19 cellular contexts compared by ENCODE assay signal in genomic region chr18:49597152-49597551, GRCh38. TPM values are rescaled to one million over a fixed set of nuclear protein-coding genes. Genes with fewer than 3 reads are reported as not detected.
DNase-seq lines count a peak whose midpoint lies in the region; ATAC-seq and TF ChIP-seq lines count a peak whose summit lies in the region.
"Had no signal": no experiment of that assay in that cellular context is flagged by ENCODE, and none has a peak within 500 bp of the region (broad histone marks: within the 10 kb centered on the region; RNA-seq: fewer than 3 reads in every experiment).

No MANE protein-coding gene starts in this region.

- H3K27ac ChIP-seq in Karpas-422 (ENCODE audit: low read length) = no peak overlapping the region
- H3K27ac ChIP-seq in CD8-positive, alpha-beta T cell (ENCODE audit: low read depth, low read length) = no peak overlapping the region
- H3K27ac ChIP-seq: lower lobe of right lung, prostate gland, SJCRH30, tibial nerve had no signal

- DNase-seq in DMS79 (lab: John Stamatoyannopoulos, UW) (peak; percentile 8), Karpas-422 (peak; percentile 4), NCI-H69 (lab: John Stamatoyannopoulos, UW) (peak; percentile 86), left colon (no peak), T-cell (no peak)
- no peak for DNase-seq in CD8-positive, alpha-beta T cell
- DNase-seq: activated CD4-positive, alpha-beta T cell treated with anti-CD3 and anti-CD28 coated beads for 1 hour; activated CD8-positive, alpha-beta memory T cell treated with anti-CD3 and anti-CD28 coated beads, Interleukin-2, amount 50 U/mL, for 4 hours; activated gamma-delta T cell treated with Interleukin-2 at 50 U/mL for 16 hours; lower lobe of right lung; naive thymus-derived CD4-positive, alpha-beta T cell; NCI-H1694 treated with DMSO at 0.1 percent for 48 hours; stimulated activated CD4-positive, alpha-beta T cell treated with anti-CD3 and anti-CD28 coated beads, Interleukin-12 subunit alpha, Interleukin-12 subunit beta, amount 100 ng/mL, for 4 hours; stimulated activated naive B cell treated with anti-CD40 and anti-IgM and Interleukin-4, amounts not matched to agents 10 μg/mL and 1 μg/mL and 100 μg/mL, for 72 hours had no signal

- H3K4me1 Mint-ChIP-seq in T-cell = peaks cover 0 to 3% (median 2%) of the 10 kb centered on the region in 3 donors
- H3K4me1 Mint-ChIP-seq in CD8-positive, alpha-beta T cell (ENCODE audit: low read depth) = no peaks in the 10 kb centered on the region

- H3K27ac Mint-ChIP-seq in T-cell = no peak overlapping the region
- no peak overlapping the region for H3K27ac Mint-ChIP-seq in CD8-positive, alpha-beta T cell
- H3K27ac Mint-ChIP-seq: stimulated activated naive B cell treated with anti-CD40 and anti-IgM and Interleukin-4, amounts not matched to agents 10 μg/mL and 1 μg/mL and 100 μg/mL, for 72 hours had no signal

- intact Hi-C loops in left colon (cut with DNase I, micrococcal nuclease) = no loop called here
- intact Hi-C loops in CD8-positive, alpha-beta T cell (cut with DNase I, micrococcal nuclease) = no loop called here

- H3K9ac ChIP-seq in Karpas-422 (ENCODE audit: low read length) = no peak overlapping the region

- TF ChIP-seq CTCF in CD8-positive, alpha-beta T cell (IDR thresholded peaks at IDR 0.05) = no peak

- no peaks in the 10 kb centered on the region for H3K79me2 ChIP-seq in Karpas-422 (ENCODE audit: low read length)

- POLR2A ChIA-PET in T-cell (lab: Charles Lee) = no interaction called here
- POLR2A ChIA-PET in CD8-positive, alpha-beta T cell (lab: Charles Lee) = no interaction called here

- CTCF ChIA-PET in T-cell (lab: Charles Lee) = no interaction called here
- CTCF ChIA-PET in CD8-positive, alpha-beta T cell (lab: Charles Lee) = no interaction called here

- no peaks in the 10 kb centered on the region for H3K4me1 ChIP-seq in Karpas-422 (ENCODE audit: low read length)
- H3K4me1 ChIP-seq in CD8-positive, alpha-beta T cell (ENCODE audit: insufficient read depth, low read length) = no peaks in the 10 kb centered on the region
- H3K4me1 ChIP-seq: lower lobe of right lung, prostate gland, tibial nerve had no signal

- no peaks in the 10 kb centered on the region for H3K9me2 ChIP-seq in Karpas-422 (replicated peaks; ENCODE audit: insufficient read depth, low read length)

- H3K36me3 Mint-ChIP-seq in T-cell = no peaks in the 10 kb centered on the region
- no peaks in the 10 kb centered on the region for H3K36me3 Mint-ChIP-seq in CD8-positive, alpha-beta T cell
- H3K36me3 Mint-ChIP-seq: naive thymus-derived CD4-positive, alpha-beta T cell; stimulated activated naive B cell treated with anti-CD40 and anti-IgM and Interleukin-4, amounts not matched to agents 10 μg/mL and 1 μg/mL and 100 μg/mL, for 72 hours had no signal

- no peak overlapping the region for H3K4me3 ChIP-seq in Karpas-422 (ENCODE audit: low read length)
- H3K4me3 ChIP-seq in CD8-positive, alpha-beta T cell (ENCODE audit: low read depth, low read length) = no peak overlapping the region
- H3K4me3 ChIP-seq: lower lobe of right lung, prostate gland, SJCRH30, tibial nerve had no signal

- peaks cover 23% of the 10 kb centered on the region in 2 donors for H3K27me3 Mint-ChIP-seq in T-cell
- peaks cover 17% of the 10 kb centered on the region for H3K27me3 Mint-ChIP-seq in CD8-positive, alpha-beta T cell (ENCODE audit: low read depth)

- H2AFZ ChIP-seq in Karpas-422 (ENCODE audit: low read length) = no peak overlapping the region

- H3K36me3 ChIP-seq in Karpas-422 (ENCODE audit: insufficient read depth, low read length) = no peaks in the 10 kb centered on the region
- no peaks in the 10 kb centered on the region for H3K36me3 ChIP-seq in CD8-positive, alpha-beta T cell (ENCODE audit: insufficient read depth, low read length)
- H3K36me3 ChIP-seq: lower lobe of right lung, prostate gland, SJCRH30, tibial nerve had no signal

- no peak overlapping the region for H3K4me3 Mint-ChIP-seq in T-cell
- H3K4me3 Mint-ChIP-seq in CD8-positive, alpha-beta T cell = no peak overlapping the region
- H3K4me3 Mint-ChIP-seq: naive thymus-derived CD4-positive, alpha-beta T cell; stimulated activated naive B cell treated with anti-CD40 and anti-IgM and Interleukin-4, amounts not matched to agents 10 μg/mL and 1 μg/mL and 100 μg/mL, for 72 hours had no signal

- no peak overlapping the region for H3K4me2 ChIP-seq in Karpas-422 (ENCODE audit: low read depth, low read length, poor library complexity, severe bottlenecking)

- ATAC-seq in left colon (peak; percentile 22), T-cell (replicated peaks in 1 of 4) (no peak), GM21786 (IDR thresholded peaks at IDR 0.05; ENCODE audit: unreplicated experiment) (no peak), HG02970 (IDR thresholded peaks at IDR 0.05; ENCODE audit: low FRiP score, unreplicated experiment) (no peak)
- ATAC-seq in CD8-positive, alpha-beta T cell = no peak
- ATAC-seq: lower lobe of right lung; naive thymus-derived CD4-positive, alpha-beta T cell; stimulated activated naive B cell treated with anti-CD40 and anti-IgM and Interleukin-4, amounts not matched to agents 10 μg/mL and 1 μg/mL and 100 μg/mL, for 72 hours had no signal

- H3K9me3 ChIP-seq in Karpas-422 (ENCODE audit: low read length) = no peaks in the 10 kb centered on the region
- no peaks in the 10 kb centered on the region for H3K9me3 ChIP-seq in CD8-positive, alpha-beta T cell (ENCODE audit: low read length)
- H3K9me3 ChIP-seq: lower lobe of right lung, prostate gland, SJCRH30, tibial nerve had no signal

- H4K20me1 ChIP-seq in Karpas-422 (ENCODE audit: insufficient read depth, low read depth, low read length) = no peaks in the 10 kb centered on the region

- no peaks in the 10 kb centered on the region for H3K27me3 ChIP-seq in Karpas-422 (ENCODE audit: low read length)
- no peaks in the 10 kb centered on the region for H3K27me3 ChIP-seq in CD8-positive, alpha-beta T cell (ENCODE audit: insufficient read depth, low read length)
- H3K27me3 ChIP-seq: SJCRH30, tibial nerve had no signal

- no peaks in the 10 kb centered on the region for H3K9me3 Mint-ChIP-seq in T-cell
- H3K9me3 Mint-ChIP-seq in CD8-positive, alpha-beta T cell = no peaks in the 10 kb centered on the region

RNA-seq across cellular contexts. Expression of gene LIPG, which starts 35.3 kb away (rescaled TPM):
- total RNA-seq in Karpas-422 (2014; rRNA removed; shearing (Covaris generic); ENCODE audit: low replicate concordance) = not detected in 2 replicates
- total RNA-seq in left colon = 10 to 100 TPM; 14.2 to 39.0 TPM
- total RNA-seq in T-cell = under 1 TPM in 3 of 5 donors, not detected in 2; 0.22 to 0.76 (median 0.26) TPM
- not detected for total RNA-seq in CD8-positive, alpha-beta T cell
- total RNA-seq: naive thymus-derived CD4-positive, alpha-beta T cell had no signal

Comparison
In these comparisons a context has a peak if more than half of its experiments do, and no peak if none do; other contexts are left out.
1. DNase-seq: peak in DMS79 (single experiment), Karpas-422 (single experiment) and NCI-H69 (single experiment); none in left colon (0 of 2), T-cell (0 of 34) and CD8-positive, alpha-beta T cell (0 of 7).
2. RNA of gene LIPG, which starts 35.3 kb away (total RNA-seq): 14.2 to 39.0 TPM in left colon; 0.22 to 0.76 TPM in T-cell, not detected in Karpas-422 and not detected in CD8-positive, alpha-beta T cell; every median in the first group is over 4 times any median in the second.